ENCODE assay signal across 6 cellular contexts in the genomic region with DNA sequence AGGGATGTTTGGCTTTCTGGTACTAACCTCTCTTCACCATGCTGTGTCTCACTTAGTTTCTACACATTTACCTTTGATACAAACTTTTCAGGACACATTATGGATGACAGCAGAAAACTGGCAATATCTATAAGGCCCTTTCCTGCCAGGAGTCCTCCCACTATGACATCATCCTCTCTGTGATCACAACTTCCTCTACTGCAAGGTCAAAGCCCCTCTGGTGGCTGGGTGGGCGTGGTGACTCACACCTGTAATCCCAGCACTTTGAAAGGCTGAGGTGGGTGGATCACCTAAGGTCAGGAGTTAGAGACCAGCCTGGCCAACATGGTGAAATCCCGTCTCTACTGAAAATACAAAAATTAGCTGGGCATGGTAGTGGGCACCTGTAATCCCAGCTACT. TPM values are rescaled to one million over a fixed set of nuclear protein-coding genes. Genes with fewer than 3 reads are reported as not detected.
DNase-seq lines count a peak whose midpoint lies in the region; ATAC-seq and TF ChIP-seq lines count a peak whose summit lies in the region.
"Not testable (repeated sequence)": the region's sequence is repeated elsewhere in the genome, so short reads cannot be mapped to it uniquely, and the experiment has no call there.

No MANE protein-coding gene starts in this region.

- H2AFZ ChIP-seq in IMR-90 (replicated peaks; ENCODE audit: low read length, poor library complexity), result not testable (repeated sequence)

- H3K36me3 ChIP-seq in IMR-90 (ENCODE audit: control insufficient read depth, insufficient read depth, low read length), result peaks cover 64% of the 10 kb centered on the region

- H2AK9ac ChIP-seq in IMR-90 (replicated peaks; ENCODE audit: low read depth, low read length, poor library complexity), result not testable (repeated sequence)

- H3K9ac ChIP-seq in IMR-90 (ENCODE audit: low read depth, low read length), result not testable (repeated sequence)

- TF ChIP-seq CTCF in IMR-90 (conservative IDR thresholded peaks at IDR 0.05; ENCODE audit: low read depth, low read length), result not testable (repeated sequence)

- H3K9me1 ChIP-seq in IMR-90 (ENCODE audit: insufficient read depth, low read length), result not testable (repeated sequence)

- not testable (repeated sequence) for H3K56ac ChIP-seq in IMR-90 (ENCODE audit: extremely low read depth, insufficient read depth, low read length)

- not testable (repeated sequence) for TF ChIP-seq RAD21 in IMR-90 (IDR thresholded peaks at IDR 0.05; ENCODE audit: low read length)

- H3K23ac ChIP-seq in IMR-90 (ENCODE audit: low read depth, low read length), result not testable (repeated sequence)

- H2BK120ac ChIP-seq in IMR-90 (ENCODE audit: low read depth, low read length), result not testable (repeated sequence)

- H3K4me3 ChIP-seq in IMR-90 (ENCODE audit: insufficient read depth, low read depth, low read length), result not testable (repeated sequence)

- peaks cover 16 to 18% of the 10 kb centered on the region in 2 experiments for H3K79me1 ChIP-seq in IMR-90 (ENCODE audit: low read depth in 1 of 2, low read length in 2 of 2)

- not testable (repeated sequence) for H2BK5ac ChIP-seq in IMR-90 (ENCODE audit: low read depth, low read length, poor library complexity, severe bottlenecking)

- not testable (repeated sequence) for H3K18ac ChIP-seq in IMR-90 (ENCODE audit: low read depth, low read length)

- not testable (repeated sequence) for H2BK15ac ChIP-seq in IMR-90 (ENCODE audit: low read depth, low read length)

- H3K14ac ChIP-seq in IMR-90 (replicated peaks; ENCODE audit: low read depth, low read length), result not testable (repeated sequence)

- POLR2A ChIA-PET in IMR-90 (lab: Charles Lee; ENCODE audit: unreplicated experiment), result not testable (repeated sequence)

- H3K4me1 Mint-ChIP-seq in activated CD4-positive, alpha-beta T cell treated with anti-CD3 and anti-CD28 coated beads, Interleukin-2, amount 10 ng/mL, durations not matched to agents 24 days and 14 days, result peaks cover 21% of the 10 kb centered on the region
- peaks cover 22% of the 10 kb centered on the region for H3K4me1 Mint-ChIP-seq in activated T-cell treated with anti-CD3 and anti-CD28 coated beads, Interleukin-2, amount 50 U/mL, for 72 hours (ENCODE audit: low read depth)
- peaks cover 22% of the 10 kb centered on the region for H3K4me1 Mint-ChIP-seq in activated naive CD8-positive, alpha-beta T cell treated with anti-CD3 and anti-CD28 coated beads, Interleukin-2, amount 50 U/mL, for 24 hours
- peaks cover 22% of the 10 kb centered on the region for H3K4me1 Mint-ChIP-seq in stimulated activated naive CD8-positive, alpha-beta T cell treated with anti-CD3 and anti-CD28 coated beads, Interleukin-15, Interleukin-2, amounts not matched to agents 100 ng/mL and 50 ng/mL, for 24 hours (ENCODE audit: low read depth)

- not testable (repeated sequence) for H2BK20ac ChIP-seq in IMR-90 (ENCODE audit: low read depth, low read length)

- intact Hi-C loops in IMR-90 (cut with micrococcal nuclease), result not testable (repeated sequence)
- intact Hi-C loops in activated CD4-positive, alpha-beta T cell treated with anti-CD3 and anti-CD28 coated beads, Interleukin-2, amount 10 ng/mL, durations not matched to agents 24 days and 14 days (cut with micrococcal nuclease), result loop anchor here (1.0 kb wide), 1 partner anchor 18 kb away; no protein-coding TSS in a partner anchor

- not testable (repeated sequence) for H3K4me1 ChIP-seq in IMR-90 (ENCODE audit: control insufficient read depth, insufficient read depth, low read length)

- not testable (repeated sequence) for H3K9me3 Mint-ChIP-seq in activated CD4-positive, alpha-beta T cell treated with anti-CD3 and anti-CD28 coated beads, Interleukin-2, amount 10 ng/mL, durations not matched to agents 24 days and 14 days; activated T-cell treated with anti-CD3 and anti-CD28 coated beads, Interleukin-2, amount 50 U/mL, for 72 hours; activated naive CD8-positive, alpha-beta T cell treated with anti-CD3 and anti-CD28 coated beads, Interleukin-2, amount 50 U/mL, for 24 hours; stimulated activated naive CD8-positive, alpha-beta T cell treated with anti-CD3 and anti-CD28 coated beads, Interleukin-15, Interleukin-2, amounts not matched to agents 100 ng/mL and 50 ng/mL, for 24 hours

- not testable (repeated sequence) for BruUV-seq in IMR-90 (replicated peaks; lab: Mats Ljungman, UMichigan)

- not testable (repeated sequence) for H3K9me3 ChIP-seq in IMR-90 (ENCODE audit: control insufficient read depth, insufficient read depth, low read length)

- not testable (repeated sequence) for ATAC-seq in IMR-90 (ENCODE audit: low read depth)
- ATAC-seq in activated T-cell treated with anti-CD3 and anti-CD28 coated beads, Interleukin-2, amount 50 U/mL, for 72 hours (replicated peaks in 1 of 2), result peak; percentile 86 to 90
- peak; percentile 95 for ATAC-seq in activated naive CD8-positive, alpha-beta T cell treated with anti-CD3 and anti-CD28 coated beads, Interleukin-2, amount 50 U/mL, for 24 hours

- not testable (repeated sequence) for H3K4me3 Mint-ChIP-seq in activated CD4-positive, alpha-beta T cell treated with anti-CD3 and anti-CD28 coated beads, Interleukin-2, amount 10 ng/mL, durations not matched to agents 24 days and 14 days; activated naive CD8-positive, alpha-beta T cell treated with anti-CD3 and anti-CD28 coated beads, Interleukin-2, amount 50 U/mL, for 24 hours; stimulated activated naive CD8-positive, alpha-beta T cell treated with anti-CD3 and anti-CD28 coated beads, Interleukin-15, Interleukin-2, amounts not matched to agents 100 ng/mL and 50 ng/mL, for 24 hours
- peak overlapping the region in 1 of 2 donors; percentile 30 for H3K4me3 Mint-ChIP-seq in activated T-cell treated with anti-CD3 and anti-CD28 coated beads, Interleukin-2, amount 50 U/mL, for 72 hours

- WGBS in IMR-90 (ENCODE audit: extremely low coverage in 2 of 2, insufficient read length in 1 of 2), 2 experiments, result no CpG with 5 or more reads among the region's 2 CpGs

- not testable (repeated sequence) for H4K5ac ChIP-seq in IMR-90 (ENCODE audit: low read depth, low read length)

- not testable (repeated sequence) for H4K91ac ChIP-seq in IMR-90 (ENCODE audit: insufficient read depth, low read depth, low read length)

- H4K8ac ChIP-seq in IMR-90 (ENCODE audit: low read depth in 2 of 2, low read length in 2 of 2), result not testable (repeated sequence)

- H3K27ac Mint-ChIP-seq in activated CD4-positive, alpha-beta T cell treated with anti-CD3 and anti-CD28 coated beads, Interleukin-2, amount 10 ng/mL, durations not matched to agents 24 days and 14 days, result peak overlapping the region; percentile 83
- peak overlapping the region; percentile 71 for H3K27ac Mint-ChIP-seq in activated T-cell treated with anti-CD3 and anti-CD28 coated beads, Interleukin-2, amount 50 U/mL, for 72 hours
- peak overlapping the region; percentile 67 for H3K27ac Mint-ChIP-seq in activated naive CD8-positive, alpha-beta T cell treated with anti-CD3 and anti-CD28 coated beads, Interleukin-2, amount 50 U/mL, for 24 hours
- H3K27ac Mint-ChIP-seq in stimulated activated naive CD8-positive, alpha-beta T cell treated with anti-CD3 and anti-CD28 coated beads, Interleukin-15, Interleukin-2, amounts not matched to agents 100 ng/mL and 50 ng/mL, for 24 hours, result peak overlapping the region; percentile 66

- in situ Hi-C loops in IMR-90 (cut with MboI; ENCODE audit: low sequenced_read_pairs), result not testable (repeated sequence)

- H3K4me2 ChIP-seq in IMR-90 (ENCODE audit: low read depth, low read length), result not testable (repeated sequence)

- H3K36me3 Mint-ChIP-seq in activated CD4-positive, alpha-beta T cell treated with anti-CD3 and anti-CD28 coated beads, Interleukin-2, amount 10 ng/mL, durations not matched to agents 24 days and 14 days (ENCODE audit: low read depth), result peaks cover 60% of the 10 kb centered on the region
- peaks cover 9 to 33% of the 10 kb centered on the region in 2 donors for H3K36me3 Mint-ChIP-seq in activated T-cell treated with anti-CD3 and anti-CD28 coated beads, Interleukin-2, amount 50 U/mL, for 72 hours (ENCODE audit: insufficient read depth in 2 of 2)
- H3K36me3 Mint-ChIP-seq in activated naive CD8-positive, alpha-beta T cell treated with anti-CD3 and anti-CD28 coated beads, Interleukin-2, amount 50 U/mL, for 24 hours (ENCODE audit: low read depth), result peaks cover 52% of the 10 kb centered on the region
- H3K36me3 Mint-ChIP-seq in stimulated activated naive CD8-positive, alpha-beta T cell treated with anti-CD3 and anti-CD28 coated beads, Interleukin-15, Interleukin-2, amounts not matched to agents 100 ng/mL and 50 ng/mL, for 24 hours (ENCODE audit: low read depth), result peaks cover 64% of the 10 kb centered on the region

- not testable (repeated sequence) for H3K4ac ChIP-seq in IMR-90 (ENCODE audit: low read depth, low read length)

- H4K20me1 ChIP-seq in IMR-90 (ENCODE audit: insufficient read depth, low read length), result not testable (repeated sequence)

- dilution Hi-C loops in IMR-90 (cut with HindIII; ENCODE audit: low sequenced_read_pairs, unreplicated experiment), result not testable (repeated sequence)

- H2AK5ac ChIP-seq in IMR-90 (ENCODE audit: low read depth, low read length), result not testable (repeated sequence)

- DNase-seq in IMR-90 (peak; percentile 59), renal cortical epithelial cell (ENCODE audit: low read depth) (peak; percentile 49)
- not testable (repeated sequence) for DNase-seq in activated CD4-positive, alpha-beta T cell treated with anti-CD3 and anti-CD28 coated beads, Interleukin-2, amount 10 ng/mL, durations not matched to agents 24 days and 14 days
- peak; percentile 50 to 65 for DNase-seq in activated T-cell treated with anti-CD3 and anti-CD28 coated beads, Interleukin-2, amount 50 U/mL, for 72 hours
- DNase-seq in activated naive CD8-positive, alpha-beta T cell treated with anti-CD3 and anti-CD28 coated beads, Interleukin-2, amount 50 U/mL, for 24 hours, result peak; percentile 72

- CTCF ChIA-PET in IMR-90 (lab: Yijun Ruan, JAX), result not testable (repeated sequence)

- not testable (repeated sequence) for H3K27me3 Mint-ChIP-seq in activated CD4-positive, alpha-beta T cell treated with anti-CD3 and anti-CD28 coated beads, Interleukin-2, amount 10 ng/mL, durations not matched to agents 24 days and 14 days; activated T-cell treated with anti-CD3 and anti-CD28 coated beads, Interleukin-2, amount 50 U/mL, for 72 hours (ENCODE audit: low read depth); activated naive CD8-positive, alpha-beta T cell treated with anti-CD3 and anti-CD28 coated beads, Interleukin-2, amount 50 U/mL, for 24 hours; stimulated activated naive CD8-positive, alpha-beta T cell treated with anti-CD3 and anti-CD28 coated beads, Interleukin-15, Interleukin-2, amounts not matched to agents 100 ng/mL and 50 ng/mL, for 24 hours

- TF ChIP-seq POLR2A in IMR-90 (IDR thresholded peaks at IDR 0.05; ENCODE audit: low read depth, low read length), result not testable (repeated sequence)

- H3K27me3 ChIP-seq in IMR-90 (ENCODE audit: control insufficient read depth, insufficient read depth, low read length), result not testable (repeated sequence)

- H3K27ac ChIP-seq in IMR-90 (ENCODE audit: insufficient read depth, low read length), result not testable (repeated sequence)

RNA-seq across cellular contexts. Expression of a gene that starts 6.5 kb away (rescaled TPM):
- total RNA-seq in IMR-90 (2012; rRNA removed) (43.9 and 48.4 TPM in 2 replicates), renal cortical epithelial cell (40.2 and 41.7 TPM in 2 replicates)
- 47.9 and 48.3 TPM in 2 replicates for polyA plus RNA-seq in IMR-90 (2012; rRNA removed)
- polyA plus RNA-seq in IMR-90 (2012; cell fraction: cytosol; rRNA removed), result 31.6 and 38.3 TPM in 2 replicates
- polyA plus RNA-seq in IMR-90 (2012; cell fraction: nucleus; rRNA removed; ENCODE audit: low replicate concordance), result 89.6 and 98.6 TPM in 2 replicates
- 53.4 and 56.7 TPM in 2 replicates for total RNA-seq in activated CD4-positive, alpha-beta T cell treated with anti-CD3 and anti-CD28 coated beads, Interleukin-2, amount 10 ng/mL, durations not matched to agents 24 days and 14 days
- 10 to 100 TPM; 39.2 to 43.0 TPM for total RNA-seq in activated T-cell treated with anti-CD3 and anti-CD28 coated beads, Interleukin-2, amount 50 U/mL, for 72 hours

RNA-seq across cellular contexts. Expression of a gene that starts 19.4 kb away (rescaled TPM):
- total RNA-seq in IMR-90 (2012; rRNA removed), result 1.1 and 1.4 TPM in 2 replicates
- 11.7 and 12.8 TPM in 2 replicates for polyA plus RNA-seq in IMR-90 (2012; rRNA removed)
- 10.8 and 15.8 TPM in 2 replicates for polyA plus RNA-seq in IMR-90 (2012; cell fraction: cytosol; rRNA removed)
- 30.4 and 39.8 TPM in 2 replicates for polyA plus RNA-seq in IMR-90 (2012; cell fraction: nucleus; rRNA removed; ENCODE audit: low replicate concordance)
- 28.9 and 39.4 TPM in 2 replicates for total RNA-seq in activated CD4-positive, alpha-beta T cell treated with anti-CD3 and anti-CD28 coated beads, Interleukin-2, amount 10 ng/mL, durations not matched to agents 24 days and 14 days
- total RNA-seq in activated T-cell treated with anti-CD3 and anti-CD28 coated beads, Interleukin-2, amount 50 U/mL, for 72 hours, result 10 to 100 TPM; 25.8 to 36.0 TPM
- 6.9 and 7.3 TPM in 2 replicates for total RNA-seq in renal cortical epithelial cell

RNA-seq across cellular contexts. Expression of a gene that starts 20.1 kb away (rescaled TPM):
- total RNA-seq in IMR-90 (2012; rRNA removed) (31.9 and 32.8 TPM in 2 replicates), renal cortical epithelial cell (27.5 and 38.7 TPM in 2 replicates)
- polyA plus RNA-seq in IMR-90 (2012; rRNA removed), result 129 and 134 TPM in 2 replicates
- 129 and 140 TPM in 2 replicates for polyA plus RNA-seq in IMR-90 (2012; cell fraction: cytosol; rRNA removed)
- polyA plus RNA-seq in IMR-90 (2012; cell fraction: nucleus; rRNA removed; ENCODE audit: low replicate concordance), result 114 and 118 TPM in 2 replicates
- 167 and 169 TPM in 2 replicates for total RNA-seq in activated CD4-positive, alpha-beta T cell treated with anti-CD3 and anti-CD28 coated beads, Interleukin-2, amount 10 ng/mL, durations not matched to agents 24 days and 14 days
- 100 to 1,000 TPM; 179 to 200 TPM for total RNA-seq in activated T-cell treated with anti-CD3 and anti-CD28 coated beads, Interleukin-2, amount 50 U/mL, for 72 hours

RNA-seq across cellular contexts. Expression of a gene that starts 24.5 kb away (rescaled TPM):
- total RNA-seq in IMR-90 (2012; rRNA removed) (1.7 and 2.2 TPM in 2 replicates), renal cortical epithelial cell (0.69 and 1.7 TPM in 2 replicates)
- 27.0 and 29.1 TPM in 2 replicates for polyA plus RNA-seq in IMR-90 (2012; rRNA removed)
- 21.0 and 21.9 TPM in 2 replicates for polyA plus RNA-seq in IMR-90 (2012; cell fraction: cytosol; rRNA removed)
- polyA plus RNA-seq in IMR-90 (2012; cell fraction: nucleus; rRNA removed; ENCODE audit: low replicate concordance), result 15.5 and 15.8 TPM in 2 replicates
- total RNA-seq in activated CD4-positive, alpha-beta T cell treated with anti-CD3 and anti-CD28 coated beads, Interleukin-2, amount 10 ng/mL, durations not matched to agents 24 days and 14 days, result 20.2 and 20.5 TPM in 2 replicates
- 10 to 100 TPM; 26.9 to 29.6 TPM for total RNA-seq in activated T-cell treated with anti-CD3 and anti-CD28 coated beads, Interleukin-2, amount 50 U/mL, for 72 hours

RNA-seq across cellular contexts. Expression of a gene that starts 39.6 kb away (rescaled TPM):
- 3.3 and 5.6 TPM in 2 replicates for total RNA-seq in IMR-90 (2012; rRNA removed)
- 13.2 and 15.5 TPM in 2 replicates for polyA plus RNA-seq in IMR-90 (2012; rRNA removed)
- polyA plus RNA-seq in IMR-90 (2012; cell fraction: cytosol; rRNA removed), result 7.6 and 8.7 TPM in 2 replicates
- 48.1 and 107 TPM in 2 replicates for polyA plus RNA-seq in IMR-90 (2012; cell fraction: nucleus; rRNA removed; ENCODE audit: low replicate concordance)
- total RNA-seq in activated CD4-positive, alpha-beta T cell treated with anti-CD3 and anti-CD28 coated beads, Interleukin-2, amount 10 ng/mL, durations not matched to agents 24 days and 14 days, result 11.4 and 14.4 TPM in 2 replicates
- 10 to 100 TPM in 1 of 2 donors, 1 to 10 TPM in 1; 8.3 to 14.2 TPM for total RNA-seq in activated T-cell treated with anti-CD3 and anti-CD28 coated beads, Interleukin-2, amount 50 U/mL, for 72 hours
- total RNA-seq in renal cortical epithelial cell, result 7.6 and 7.8 TPM in 2 replicates
